In genomic region chrX:152908486-152908885, GRCh38 we compare ENCODE assay signal across 24 cellular contexts.
"Had no signal": no experiment of that assay in that cellular context is flagged by ENCODE, and none has a peak within 500 bp of the region (broad histone marks: within the 10 kb centered on the region; RNA-seq: fewer than 3 reads in every experiment).

No MANE protein-coding gene starts in this region.

- FAIRE-seq: colon, endothelial cell of umbilical vein, kidney had no signal

- H2AFZ ChIP-seq: hepatocyte had no signal

- DNase-seq: dermis blood vessel endothelial cell; dorsolateral prefrontal cortex; effector CD4-positive, alpha-beta T cell; effector memory CD4-positive, alpha-beta T cell; esophagus squamous epithelium; foreskin fibroblast; foreskin melanocyte; gastrocnemius medialis; hypothalamus; immature natural killer cell; islet precursor cell; kidney; kidney glomerular epithelial cell; left colon; left lung; left ventricle myocardium superior; lower lobe of right lung; mesendoderm; midbrain had no signal

- ATAC-seq: gastrocnemius medialis, heart left ventricle, left colon, left lung, left ventricle myocardium superior, lower lobe of right lung had no signal

- H3K36me3 ChIP-seq: gastrocnemius medialis, heart left ventricle, left lung, lower lobe of right lung had no signal

- H3K27ac ChIP-seq: coronary artery, dorsolateral prefrontal cortex, esophagus squamous epithelium, gastrocnemius medialis, heart left ventricle, hepatocyte, left lung, lower lobe of right lung had no signal

- H3K27ac Mint-ChIP-seq: immature natural killer cell had no signal

- H3K4me1 ChIP-seq: gastrocnemius medialis, heart left ventricle, left lung, lower lobe of right lung had no signal

- H3K9me3 ChIP-seq: esophagus squamous epithelium, gastrocnemius medialis, heart left ventricle, left lung, lower lobe of right lung had no signal

- H3K27me3 ChIP-seq: esophagus squamous epithelium, hepatocyte, left lung had no signal

- H3K36me3 Mint-ChIP-seq: immature natural killer cell had no signal

- H3K79me2 ChIP-seq: hepatocyte had no signal

- H3K4me3 Mint-ChIP-seq: immature natural killer cell had no signal

- H3K9me3 Mint-ChIP-seq: immature natural killer cell had no signal

- H3K4me1 Mint-ChIP-seq: immature natural killer cell had no signal

- H3K4me3 ChIP-seq: coronary artery, dorsolateral prefrontal cortex, esophagus squamous epithelium, gastrocnemius medialis, heart left ventricle, hepatocyte, left lung, lower lobe of right lung had no signal

- H3K4me2 ChIP-seq: hepatocyte had no signal
